Comparison of ENCODE assay signal across 7 cellular contexts in the genomic region with DNA sequence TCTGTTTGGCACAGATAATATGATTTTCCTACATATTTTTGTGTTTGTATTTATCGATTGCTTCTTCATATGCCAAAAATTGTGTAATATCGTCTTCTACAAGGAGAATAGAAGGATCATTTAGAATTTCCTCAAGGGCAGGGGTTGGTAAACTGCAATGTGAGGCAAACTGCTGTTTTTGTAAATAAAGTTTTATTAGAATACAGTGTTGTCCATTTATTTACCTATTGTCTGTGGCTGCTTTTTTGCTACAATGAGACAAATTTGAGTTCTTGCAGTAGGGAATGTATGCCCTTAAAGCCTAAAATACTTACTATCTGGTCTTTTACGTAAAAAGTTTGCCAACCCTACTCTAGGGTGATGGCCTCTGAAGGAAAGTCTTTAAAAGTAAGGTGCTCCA.
"Had no signal": no experiment of that assay in that cellular context is flagged by ENCODE, and none has a peak within 500 bp of the region (broad histone marks: within the 10 kb centered on the region; RNA-seq: fewer than 3 reads in every experiment).

No MANE protein-coding gene starts in this region.

- H3K4me2 ChIP-seq: KMS-11 had no signal

- ATAC-seq: HepG2 had no signal

- DNase-seq: IMR-90, KBM-7, KG1 had no signal

- H3K27ac ChIP-seq: HL-60, KMS-11 had no signal

- H3K9ac ChIP-seq: KMS-11 had no signal

- FAIRE-seq: HepG2, HTR-8/SVneo had no signal
